Comparison of ENCODE assay signal across 1 cellular context in genomic region chr18:79210002-79210910, GRCh38.
TF ChIP-seq lines count a peak whose summit lies in the region.

No MANE protein-coding gene starts in this region.

TF ChIP-seq in GM23338, 12 proteins besides CTCF, POLR2A, EP300 and RAD21 (continued from another document):
- TF ChIP-seq ZNF462 (CRISPR knock-in tag; IDR thresholded peaks at IDR 0.05) (no peak), CREB1 (CRISPR knock-in tag; IDR thresholded peaks at IDR 0.05; ENCODE audit: low read depth) (no peak), ZNF114 (CRISPR knock-in tag; IDR thresholded peaks at IDR 0.05) (no peak), STAT1 (IDR thresholded peaks at IDR 0.05; ENCODE audit: unreplicated experiment) (no peak), POLR2AphosphoS5 (IDR thresholded peaks at IDR 0.05; ENCODE audit: low read depth) (no peak)
